19 cellular contexts compared by ENCODE assay signal in genomic region chr7:116762951-116763350, GRCh38.
"Had no signal": no experiment of that assay in that cellular context is flagged by ENCODE, and none has a peak within 500 bp of the region (broad histone marks: within the 10 kb centered on the region; RNA-seq: fewer than 3 reads in every experiment).

No MANE protein-coding gene starts in this region.

- H3K27ac ChIP-seq: heart left ventricle, pancreas, psoas muscle, suprapubic skin, transverse colon had no signal

- H3K4me3 ChIP-seq: heart left ventricle, pancreas, psoas muscle, suprapubic skin, transverse colon had no signal

- H3K36me3 ChIP-seq: transverse colon had no signal

- ATAC-seq: activated naive CD4-positive, alpha-beta T cell treated with anti-CD3 and anti-CD28 coated beads, Interleukin-2, amount 50 U/mL, for 72 hours; activated T-helper 17 cell treated with anti-CD3 and anti-CD28 coated beads, Interleukin-2, amount 50 U/mL, for 72 hours; heart left ventricle; left cardiac atrium; pancreas; psoas muscle; right cardiac atrium; stimulated activated effector memory CD8-positive, alpha-beta T cell treated with anti-CD3 and anti-CD28 coated beads, Interleukin-12 subunit alpha, Interleukin-12 subunit beta, amount 100 ng/mL, for 72 hours; stimulated activated naive CD8-positive, alpha-beta T cell treated with anti-CD3 and anti-CD28 coated beads, Interleukin-15, amount 100 ng/mL, for 72 hours had no signal

- H3K9me3 ChIP-seq: heart left ventricle, pancreas, psoas muscle, suprapubic skin, transverse colon had no signal

- FAIRE-seq: endometrium, islet of Langerhans, pancreas, TTC549, urothelium cell line had no signal

- H3K4me1 ChIP-seq: heart left ventricle, pancreas, suprapubic skin, transverse colon had no signal

- DNase-seq: activated T-cell treated with anti-CD3 and anti-CD28 coated beads, Interleukin-2, amount 50 U/mL, for 1 hour; aorta; effector CD4-positive, alpha-beta T cell; heart left ventricle; left cardiac atrium; pancreas; psoas muscle; right cardiac atrium; stimulated activated CD4-positive, alpha-beta T cell treated with anti-CD3 and anti-CD28 coated beads, Interleukin-12 subunit alpha, Interleukin-12 subunit beta, amount 100 ng/mL, for 4 hours; stimulated activated naive CD8-positive, alpha-beta T cell treated with anti-CD3 and anti-CD28 coated beads, Interleukin-15, amount 100 ng/mL, for 72 hours; transverse colon had no signal

- H3K27me3 ChIP-seq: heart left ventricle, pancreas, suprapubic skin, transverse colon had no signal
